ENCODE assay signal across 1 cellular context in the genomic region with DNA sequence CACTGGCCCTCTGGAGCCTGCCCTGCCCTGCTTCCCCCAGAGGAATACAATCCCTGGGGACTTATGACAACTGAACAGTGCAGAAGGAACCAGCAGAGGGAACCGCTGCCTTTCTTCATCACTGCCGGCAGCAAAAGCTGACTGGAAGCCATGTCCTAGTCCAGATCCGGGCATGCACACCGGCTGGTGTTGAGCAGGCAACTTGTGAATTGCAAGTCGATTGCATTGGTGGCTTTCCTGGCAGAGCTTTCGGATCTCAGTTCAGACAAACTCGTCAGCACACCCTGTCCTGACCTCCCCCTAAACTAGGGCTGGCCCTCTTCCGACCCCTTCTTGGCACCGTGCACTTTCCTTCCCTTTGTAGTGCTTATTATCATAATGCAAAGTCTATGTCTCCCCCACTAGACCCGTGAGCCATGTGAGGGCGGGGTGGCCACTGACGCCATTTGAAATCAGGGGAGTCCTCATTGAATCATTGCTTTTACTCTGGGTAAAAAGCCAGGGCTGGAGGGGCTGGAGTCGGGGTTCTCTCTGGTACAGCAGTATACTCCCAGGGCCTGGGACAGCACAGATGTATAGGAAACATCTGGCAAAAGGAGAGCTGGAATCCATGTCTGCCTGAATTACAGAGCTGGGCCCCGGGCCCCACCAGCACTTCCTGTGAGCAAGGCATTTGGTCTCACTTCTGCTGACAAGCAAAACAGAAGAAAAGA.
TF ChIP-seq lines count a peak whose summit lies in the region.

No MANE protein-coding gene starts in this region.

TF ChIP-seq in HepG2, 621 proteins besides CTCF, POLR2A, EP300 and RAD21 (continued from another document and continues in another):
- TF ChIP-seq, protein P1, sequence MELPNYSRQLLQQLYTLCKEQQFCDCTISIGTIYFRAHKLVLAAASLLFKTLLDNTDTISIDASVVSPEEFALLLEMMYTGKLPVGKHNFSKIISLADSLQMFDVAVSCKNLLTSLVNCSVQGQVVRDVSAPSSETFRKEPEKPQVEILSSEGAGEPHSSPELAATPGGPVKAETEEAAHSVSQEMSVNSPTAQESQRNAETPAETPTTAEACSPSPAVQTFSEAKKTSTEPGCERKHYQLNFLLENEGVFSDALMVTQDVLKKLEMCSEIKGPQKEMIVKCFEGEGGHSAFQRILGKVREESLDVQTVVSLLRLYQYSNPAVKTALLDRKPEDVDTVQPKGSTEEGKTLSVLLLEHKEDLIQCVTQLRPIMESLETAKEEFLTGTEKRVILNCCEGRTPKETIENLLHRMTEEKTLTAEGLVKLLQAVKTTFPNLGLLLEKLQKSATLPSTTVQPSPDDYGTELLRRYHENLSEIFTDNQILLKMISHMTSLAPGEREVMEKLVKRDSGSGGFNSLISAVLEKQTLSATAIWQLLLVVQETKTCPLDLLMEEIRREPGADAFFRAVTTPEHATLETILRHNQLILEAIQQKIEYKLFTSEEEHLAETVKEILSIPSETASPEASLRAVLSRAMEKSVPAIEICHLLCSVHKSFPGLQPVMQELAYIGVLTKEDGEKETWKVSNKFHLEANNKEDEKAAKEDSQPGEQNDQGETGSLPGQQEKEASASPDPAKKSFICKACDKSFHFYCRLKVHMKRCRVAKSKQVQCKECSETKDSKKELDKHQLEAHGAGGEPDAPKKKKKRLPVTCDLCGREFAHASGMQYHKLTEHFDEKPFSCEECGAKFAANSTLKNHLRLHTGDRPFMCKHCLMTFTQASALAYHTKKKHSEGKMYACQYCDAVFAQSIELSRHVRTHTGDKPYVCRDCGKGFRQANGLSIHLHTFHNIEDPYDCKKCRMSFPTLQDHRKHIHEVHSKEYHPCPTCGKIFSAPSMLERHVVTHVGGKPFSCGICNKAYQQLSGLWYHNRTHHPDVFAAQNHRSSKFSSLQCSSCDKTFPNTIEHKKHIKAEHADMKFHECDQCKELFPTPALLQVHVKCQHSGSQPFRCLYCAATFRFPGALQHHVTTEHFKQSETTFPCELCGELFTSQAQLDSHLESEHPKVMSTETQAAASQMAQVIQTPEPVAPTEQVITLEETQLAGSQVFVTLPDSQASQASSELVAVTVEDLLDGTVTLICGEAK (IDR thresholded peaks at IDR 0.05), result no peak
- TF ChIP-seq, protein P1 (CRISPR knock-in tag; IDR thresholded peaks at IDR 0.05), result no peak
- TF ChIP-seq ZBTB7A (CRISPR knock-in tag; IDR thresholded peaks at IDR 0.05) (no peak), SMC3 (IDR thresholded peaks at IDR 0.05; ENCODE audit: low read length) (peak; percentile 54; the same call in 1 of the 2 replicates), ZSCAN9 (CRISPR knock-in tag; IDR thresholded peaks at IDR 0.05; ENCODE audit: borderline replicate concordance) (no peak), WIZ (CRISPR knock-in tag; IDR thresholded peaks at IDR 0.05) (no peak), ZNF180 (CRISPR knock-in tag; IDR thresholded peaks at IDR 0.05; ENCODE audit: borderline replicate concordance, low read depth) (no peak), TBL1XR1 (IDR thresholded peaks at IDR 0.05; ENCODE audit: borderline replicate concordance, low read length, partially characterized antibody) (no peak), FOXJ3 (CRISPR knock-in tag; IDR thresholded peaks at IDR 0.05; ENCODE audit: borderline replicate concordance) (no peak), NCOA5 (CRISPR knock-in tag; IDR thresholded peaks at IDR 0.05) (no peak), ZNF367 (CRISPR knock-in tag; IDR thresholded peaks at IDR 0.05; ENCODE audit: borderline replicate concordance) (no peak), ZNF253 (CRISPR knock-in tag; IDR thresholded peaks at IDR 0.05; ENCODE audit: borderline replicate concordance) (no peak), SAP130 (CRISPR knock-in tag; IDR thresholded peaks at IDR 0.05; ENCODE audit: low read depth) (peak; percentile 23; the same call in 1 of the 2 replicates), RARA (CRISPR knock-in tag; IDR thresholded peaks at IDR 0.05) (no peak), ZNF777 (CRISPR knock-in tag; IDR thresholded peaks at IDR 0.05) (no peak), KDM5B (CRISPR knock-in tag; IDR thresholded peaks at IDR 0.05; ENCODE audit: borderline replicate concordance) (no peak), ZNF720 (CRISPR knock-in tag; IDR thresholded peaks at IDR 0.05) (no peak), NFE2 (CRISPR knock-in tag; IDR thresholded peaks at IDR 0.05) (no peak), NR2C2 (CRISPR knock-in tag; IDR thresholded peaks at IDR 0.05; ENCODE audit: borderline replicate concordance) (no peak), SALL1 (CRISPR knock-in tag; IDR thresholded peaks at IDR 0.05) (0 out of 2 replicates have a peak, but pooled peaks have one; percentile 15), ZNF282 (IDR thresholded peaks at IDR 0.05; ENCODE audit: partially characterized antibody) (no peak), FLYWCH1 (CRISPR knock-in tag; IDR thresholded peaks at IDR 0.05) (no peak)
- TF ChIP-seq, protein P2, sequence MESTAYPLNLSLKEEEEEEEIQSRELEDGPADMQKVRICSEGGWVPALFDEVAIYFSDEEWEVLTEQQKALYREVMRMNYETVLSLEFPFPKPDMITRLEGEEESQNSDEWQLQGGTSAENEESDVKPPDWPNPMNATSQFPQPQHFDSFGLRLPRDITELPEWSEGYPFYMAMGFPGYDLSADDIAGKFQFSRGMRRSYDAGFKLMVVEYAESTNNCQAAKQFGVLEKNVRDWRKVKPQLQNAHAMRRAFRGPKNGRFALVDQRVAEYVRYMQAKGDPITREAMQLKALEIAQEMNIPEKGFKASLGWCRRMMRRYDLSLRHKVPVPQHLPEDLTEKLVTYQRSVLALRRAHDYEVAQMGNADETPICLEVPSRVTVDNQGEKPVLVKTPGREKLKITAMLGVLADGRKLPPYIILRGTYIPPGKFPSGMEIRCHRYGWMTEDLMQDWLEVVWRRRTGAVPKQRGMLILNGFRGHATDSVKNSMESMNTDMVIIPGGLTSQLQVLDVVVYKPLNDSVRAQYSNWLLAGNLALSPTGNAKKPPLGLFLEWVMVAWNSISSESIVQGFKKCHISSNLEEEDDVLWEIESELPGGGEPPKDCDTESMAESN (CRISPR knock-in tag; conservative IDR thresholded peaks at IDR 0.05), result no peak
- TF ChIP-seq, protein P3, sequence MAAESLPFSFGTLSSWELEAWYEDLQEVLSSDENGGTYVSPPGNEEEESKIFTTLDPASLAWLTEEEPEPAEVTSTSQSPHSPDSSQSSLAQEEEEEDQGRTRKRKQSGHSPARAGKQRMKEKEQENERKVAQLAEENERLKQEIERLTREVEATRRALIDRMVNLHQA (CRISPR knock-in tag; IDR thresholded peaks at IDR 0.05), result no peak
- TF ChIP-seq, protein P4, sequence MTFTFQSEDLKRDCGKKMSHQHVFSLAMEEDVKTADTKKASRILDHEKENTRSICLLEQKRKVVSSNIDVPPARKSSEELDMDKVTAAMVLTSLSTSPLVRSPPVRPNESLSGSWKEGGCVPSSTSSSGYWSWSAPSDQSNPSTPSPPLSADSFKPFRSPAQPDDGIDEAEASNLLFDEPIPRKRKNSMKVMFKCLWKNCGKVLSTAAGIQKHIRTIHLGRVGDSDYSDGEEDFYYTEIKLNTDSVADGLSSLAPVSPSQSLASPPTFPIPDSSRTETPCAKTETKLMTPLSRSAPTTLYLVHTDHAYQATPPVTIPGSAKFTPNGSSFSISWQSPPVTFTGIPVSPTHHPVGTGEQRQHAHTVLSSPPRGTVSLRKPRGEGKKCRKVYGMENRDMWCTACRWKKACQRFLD (CRISPR knock-in tag; IDR thresholded peaks at IDR 0.05; ENCODE audit: borderline replicate concordance), result no peak
- TF ChIP-seq, protein P5, sequence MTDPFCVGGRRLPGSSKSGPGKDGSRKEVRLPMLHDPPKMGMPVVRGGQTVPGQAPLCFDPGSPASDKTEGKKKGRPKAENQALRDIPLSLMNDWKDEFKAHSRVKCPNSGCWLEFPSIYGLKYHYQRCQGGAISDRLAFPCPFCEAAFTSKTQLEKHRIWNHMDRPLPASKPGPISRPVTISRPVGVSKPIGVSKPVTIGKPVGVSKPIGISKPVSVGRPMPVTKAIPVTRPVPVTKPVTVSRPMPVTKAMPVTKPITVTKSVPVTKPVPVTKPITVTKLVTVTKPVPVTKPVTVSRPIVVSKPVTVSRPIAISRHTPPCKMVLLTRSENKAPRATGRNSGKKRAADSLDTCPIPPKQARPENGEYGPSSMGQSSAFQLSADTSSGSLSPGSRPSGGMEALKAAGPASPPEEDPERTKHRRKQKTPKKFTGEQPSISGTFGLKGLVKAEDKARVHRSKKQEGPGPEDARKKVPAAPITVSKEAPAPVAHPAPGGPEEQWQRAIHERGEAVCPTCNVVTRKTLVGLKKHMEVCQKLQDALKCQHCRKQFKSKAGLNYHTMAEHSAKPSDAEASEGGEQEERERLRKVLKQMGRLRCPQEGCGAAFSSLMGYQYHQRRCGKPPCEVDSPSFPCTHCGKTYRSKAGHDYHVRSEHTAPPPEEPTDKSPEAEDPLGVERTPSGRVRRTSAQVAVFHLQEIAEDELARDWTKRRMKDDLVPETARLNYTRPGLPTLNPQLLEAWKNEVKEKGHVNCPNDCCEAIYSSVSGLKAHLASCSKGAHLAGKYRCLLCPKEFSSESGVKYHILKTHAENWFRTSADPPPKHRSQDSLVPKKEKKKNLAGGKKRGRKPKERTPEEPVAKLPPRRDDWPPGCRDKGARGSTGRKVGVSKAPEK (CRISPR knock-in tag; IDR thresholded peaks at IDR 0.05; ENCODE audit: borderline replicate concordance), result no peak
- TF ChIP-seq, protein P6, sequence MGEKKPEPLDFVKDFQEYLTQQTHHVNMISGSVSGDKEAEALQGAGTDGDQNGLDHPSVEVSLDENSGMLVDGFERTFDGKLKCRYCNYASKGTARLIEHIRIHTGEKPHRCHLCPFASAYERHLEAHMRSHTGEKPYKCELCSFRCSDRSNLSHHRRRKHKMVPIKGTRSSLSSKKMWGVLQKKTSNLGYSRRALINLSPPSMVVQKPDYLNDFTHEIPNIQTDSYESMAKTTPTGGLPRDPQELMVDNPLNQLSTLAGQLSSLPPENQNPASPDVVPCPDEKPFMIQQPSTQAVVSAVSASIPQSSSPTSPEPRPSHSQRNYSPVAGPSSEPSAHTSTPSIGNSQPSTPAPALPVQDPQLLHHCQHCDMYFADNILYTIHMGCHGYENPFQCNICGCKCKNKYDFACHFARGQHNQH (CRISPR knock-in tag; IDR thresholded peaks at IDR 0.05), result 0 out of 2 replicates have a peak, but pooled peaks have one; percentile 48
- TF ChIP-seq, protein P7, sequence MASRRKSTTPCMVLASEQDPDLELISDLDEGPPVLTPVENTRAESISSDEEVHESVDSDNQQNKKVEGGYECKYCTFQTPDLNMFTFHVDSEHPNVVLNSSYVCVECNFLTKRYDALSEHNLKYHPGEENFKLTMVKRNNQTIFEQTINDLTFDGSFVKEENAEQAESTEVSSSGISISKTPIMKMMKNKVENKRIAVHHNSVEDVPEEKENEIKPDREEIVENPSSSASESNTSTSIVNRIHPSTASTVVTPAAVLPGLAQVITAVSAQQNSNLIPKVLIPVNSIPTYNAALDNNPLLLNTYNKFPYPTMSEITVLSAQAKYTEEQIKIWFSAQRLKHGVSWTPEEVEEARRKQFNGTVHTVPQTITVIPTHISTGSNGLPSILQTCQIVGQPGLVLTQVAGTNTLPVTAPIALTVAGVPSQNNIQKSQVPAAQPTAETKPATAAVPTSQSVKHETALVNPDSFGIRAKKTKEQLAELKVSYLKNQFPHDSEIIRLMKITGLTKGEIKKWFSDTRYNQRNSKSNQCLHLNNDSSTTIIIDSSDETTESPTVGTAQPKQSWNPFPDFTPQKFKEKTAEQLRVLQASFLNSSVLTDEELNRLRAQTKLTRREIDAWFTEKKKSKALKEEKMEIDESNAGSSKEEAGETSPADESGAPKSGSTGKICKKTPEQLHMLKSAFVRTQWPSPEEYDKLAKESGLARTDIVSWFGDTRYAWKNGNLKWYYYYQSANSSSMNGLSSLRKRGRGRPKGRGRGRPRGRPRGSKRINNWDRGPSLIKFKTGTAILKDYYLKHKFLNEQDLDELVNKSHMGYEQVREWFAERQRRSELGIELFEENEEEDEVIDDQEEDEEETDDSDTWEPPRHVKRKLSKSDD (CRISPR knock-in tag; IDR thresholded peaks at IDR 0.05; ENCODE audit: low read depth), result no peak
- TF ChIP-seq, protein P8, sequence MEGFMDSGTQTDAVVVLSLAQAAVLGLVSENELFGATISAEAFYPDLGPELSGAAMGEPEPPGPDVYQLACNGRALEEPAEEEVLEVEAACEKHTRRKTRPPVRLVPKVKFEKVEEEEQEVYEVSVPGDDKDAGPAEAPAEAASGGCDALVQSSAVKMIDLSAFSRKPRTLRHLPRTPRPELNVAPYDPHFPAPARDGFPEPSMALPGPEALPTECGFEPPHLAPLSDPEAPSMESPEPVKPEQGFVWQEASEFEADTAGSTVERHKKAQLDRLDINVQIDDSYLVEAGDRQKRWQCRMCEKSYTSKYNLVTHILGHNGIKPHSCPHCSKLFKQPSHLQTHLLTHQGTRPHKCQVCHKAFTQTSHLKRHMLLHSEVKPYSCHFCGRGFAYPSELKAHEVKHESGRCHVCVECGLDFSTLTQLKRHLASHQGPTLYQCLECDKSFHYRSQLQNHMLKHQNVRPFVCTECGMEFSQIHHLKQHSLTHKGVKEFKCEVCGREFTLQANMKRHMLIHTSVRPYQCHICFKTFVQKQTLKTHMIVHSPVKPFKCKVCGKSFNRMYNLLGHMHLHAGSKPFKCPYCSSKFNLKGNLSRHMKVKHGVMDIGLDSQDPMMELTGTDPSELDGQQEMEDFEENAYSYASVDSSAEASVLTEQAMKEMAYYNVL (CRISPR knock-in tag; IDR thresholded peaks at IDR 0.05; ENCODE audit: borderline replicate concordance), result no peak
